8 cellular contexts compared by ENCODE assay signal in the genomic region with DNA sequence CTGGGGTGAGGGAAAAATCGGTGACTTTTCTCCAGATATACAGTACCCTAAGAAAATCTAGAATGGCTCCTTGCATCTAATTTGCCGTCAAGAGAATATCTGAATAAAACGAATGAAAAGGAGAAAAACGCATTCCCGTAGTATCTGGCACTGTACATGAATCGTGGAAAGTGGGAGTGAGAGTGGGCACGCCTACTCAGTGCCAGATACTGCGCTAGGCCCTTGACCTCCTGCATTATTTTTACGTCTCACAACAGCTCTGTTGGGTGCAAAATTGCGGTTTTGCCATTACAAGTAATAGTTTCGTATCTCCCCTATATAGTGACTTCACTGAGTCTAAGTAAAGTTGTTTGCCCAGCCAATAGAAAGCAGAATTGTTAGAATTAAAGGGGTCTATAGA. TPM values are rescaled to one million over a fixed set of nuclear protein-coding genes. Genes with fewer than 3 reads are reported as not detected.
DNase-seq lines count a peak whose midpoint lies in the region; ATAC-seq and TF ChIP-seq lines count a peak whose summit lies in the region.

No MANE protein-coding gene starts in this region.

- peak overlapping the region; percentile 87 to 98 (median 92) for H3K4me3 Mint-ChIP-seq in naive B cell

- no peaks in the 10 kb centered on the region for H3K9me3 ChIP-seq in adrenal gland (replicated peaks in 1 of 3)

- peak overlapping the region in 3 of 5 donors; percentile 30 to 70 (median 64) for H3K27ac ChIP-seq in adrenal gland

- no peaks in the 10 kb centered on the region for H3K36me3 ChIP-seq in adrenal gland (replicated peaks in 1 of 2)

- ATAC-seq in GM18870 (IDR thresholded peaks at IDR 0.05; ENCODE audit: unreplicated experiment) (peak; percentile 56), HG02884 (IDR thresholded peaks at IDR 0.05; ENCODE audit: unreplicated experiment) (peak; percentile 28), naive B cell (ENCODE audit: low read depth in 2 of 2) (no peak), HG03469 (IDR thresholded peaks at IDR 0.05; ENCODE audit: unreplicated experiment) (no peak), left lobe of liver (no peak)

- no peaks in the 10 kb centered on the region for H3K27me3 ChIP-seq in adrenal gland

- no peak for DNase-seq in adrenal gland
- DNase-seq in naive B cell = no peak
- DNase-seq in activated CD4-positive, CD25-positive, alpha-beta regulatory T cell treated with anti-CD3 and anti-CD28 coated beads, Interleukin-2, amount 50 U/mL, for 72 hours = no peak
- DNase-seq in left lobe of liver (ENCODE audit: low spot score) = no peak
- DNase-seq in COR-L47 (lab: John Stamatoyannopoulos, UW) = no peak

- 62 to 72% (median 67%) methylated on average over 11 of the region's 11 CpGs for WGBS in adrenal gland, 4 donors

- no peak for TF ChIP-seq CTCF in adrenal gland (IDR thresholded peaks at IDR 0.05)

- peak overlapping the region; percentile 57 to 95 (median 93) for H3K27ac Mint-ChIP-seq in naive B cell

- no peaks in the 10 kb centered on the region for H3K27me3 Mint-ChIP-seq in naive B cell

- peaks cover 36 to 62% (median 43%) of the 10 kb centered on the region in 3 donors for H3K4me1 Mint-ChIP-seq in naive B cell

- intact Hi-C loops in adrenal gland (cut with DNase I) = no loop called here

- H3K9me3 Mint-ChIP-seq in naive B cell = no peaks in the 10 kb centered on the region

- peaks cover 7 to 9% of the 10 kb centered on the region in 2 donors for H3K4me1 ChIP-seq in adrenal gland (replicated peaks in 1 of 2)

- H3K36me3 Mint-ChIP-seq in naive B cell = no peaks in the 10 kb centered on the region

- peak overlapping the region in 3 of 4 donors; percentile 21 to 59 (median 46) for H3K4me3 ChIP-seq in adrenal gland

- TF ChIP-seq POLR2A in adrenal gland (IDR thresholded peaks at IDR 0.05) = no peak

RNA-seq across cellular contexts. Expression of a gene that starts 1.3 kb away (rescaled TPM):
- total RNA-seq in adrenal gland (10 to 100 TPM in 1 of 8 donors, 1 to 10 TPM in 7; 1.1 to 55.3 (median 6.5) TPM), left lobe of liver (2.2 TPM)
- polyA plus RNA-seq in adrenal gland (10 to 100 TPM in 1 of 3 donors, 1 to 10 TPM in 2; 5.1 to 12.7 (median 10.0) TPM), naive B cell (ENCODE audit: low read depth in 6 of 6) (1,000 to 10,000 TPM in 1 of 6 donors, 100 to 1,000 TPM in 5; 687 to 1,118 (median 783) TPM)

RNA-seq across cellular contexts. Expression of a gene that starts 48.9 kb away (rescaled TPM):
- 1 to 10 TPM in 4 of 8 donors, under 1 TPM in 4; 0.65 to 2.2 (median 1.1) TPM for total RNA-seq in adrenal gland
- 1 to 10 TPM in 1 of 3 donors, under 1 TPM in 2; 0.32 to 1.0 (median 0.44) TPM for polyA plus RNA-seq in adrenal gland
- not detected for polyA plus RNA-seq in naive B cell (ENCODE audit: low read depth in 6 of 6)
- 0.20 TPM for total RNA-seq in left lobe of liver

Comparison
In these comparisons a context has a peak if more than half of its experiments do, and no peak if none do; other contexts are left out.
1. ATAC-seq: peak in GM18870 (single experiment) and HG02884 (single experiment); none in naive B cell (0 of 2), HG03469 (single experiment) and left lobe of liver (single experiment).